23 cellular contexts compared by ENCODE assay signal in genomic region chr12:93704122-93704521, GRCh38. TPM values are rescaled to one million over a fixed set of nuclear protein-coding genes. Genes with fewer than 3 reads are reported as not detected.
DNase-seq lines count a peak whose midpoint lies in the region; ATAC-seq, FAIRE-seq and TF ChIP-seq lines count a peak whose summit lies in the region.
"Had no signal": no experiment of that assay in that cellular context is flagged by ENCODE, and none has a peak within 500 bp of the region (broad histone marks: within the 10 kb centered on the region; RNA-seq: fewer than 3 reads in every experiment).

No MANE protein-coding gene starts in this region.

- intact Hi-C loops in activated CD4-positive, alpha-beta T cell treated with anti-CD3 and anti-CD28 coated beads for 36 hours (cut with DNase I, micrococcal nuclease) = no loop called here

- H3K27ac ChIP-seq in astrocyte (ENCODE audit: low read depth, low read length) = no peak overlapping the region
- H3K27ac ChIP-seq in neural progenitor cell = no peak overlapping the region
- H3K27ac ChIP-seq: BLaER1 treated with 17β-estradiol and CSF1 and Interleukin-3, amounts not matched to agents 10 nM and 100 nM; cardiac muscle cell; upper lobe of left lung had no signal

- H3K79me2 ChIP-seq in astrocyte (ENCODE audit: insufficient read depth, low read length) = no peaks in the 10 kb centered on the region
- no peaks in the 10 kb centered on the region for H3K79me2 ChIP-seq in neural progenitor cell (ENCODE audit: low read depth)

- ATAC-seq in activated CD4-positive, alpha-beta T cell treated with anti-CD3 and anti-CD28 coated beads for 36 hours = peak; percentile 79
- peak; percentile 86 for ATAC-seq in GM21529 (IDR thresholded peaks at IDR 0.05; ENCODE audit: unreplicated experiment)
- peak; percentile 58 to 69 for ATAC-seq in stimulated activated naive B cell treated with anti-CD40 and anti-IgM and Interleukin-4, amounts not matched to agents 10 μg/mL and 1 μg/mL and 100 μg/mL, for 72 hours (replicated peaks)
- ATAC-seq: activated naive CD8-positive, alpha-beta T cell treated with anti-CD3 and anti-CD28 coated beads, Interleukin-2, amount 50 U/mL, for 24 hours; activated T-cell treated with anti-CD3 and anti-CD28 coated beads, Interleukin-2, amount 50 U/mL, for 4 hours; naive thymus-derived CD8-positive, alpha-beta T cell had no signal

- H3K9me3 ChIP-seq in astrocyte (ENCODE audit: insufficient read depth, low read depth, low read length) (no peaks in the 10 kb centered on the region), neural progenitor cell (ENCODE audit: low read depth) (no peaks in the 10 kb centered on the region)

- H3K27me3 Mint-ChIP-seq in activated CD4-positive, alpha-beta T cell treated with anti-CD3 and anti-CD28 coated beads for 36 hours = no peaks in the 10 kb centered on the region
- H3K27me3 Mint-ChIP-seq in astrocyte (ENCODE audit: low read depth, unreplicated experiment) (no peaks in the 10 kb centered on the region), neural progenitor cell (ENCODE audit: insufficient read depth, low read depth) (peaks cover 4% of the 10 kb centered on the region), chondrocyte (ENCODE audit: low read depth) (no peaks in the 10 kb centered on the region)
- no peaks in the 10 kb centered on the region for H3K27me3 Mint-ChIP-seq in stimulated activated naive B cell treated with anti-CD40 and anti-IgM and Interleukin-4, amounts not matched to agents 10 μg/mL and 1 μg/mL and 100 μg/mL, for 72 hours
- H3K27me3 Mint-ChIP-seq: activated CD4-positive, alpha-beta memory T cell treated with anti-CD3 and anti-CD28 coated beads, Interleukin-2, amount 10 ng/mL, durations not matched to agents 7 days and 5 days; activated naive CD8-positive, alpha-beta T cell treated with anti-CD3 and anti-CD28 coated beads, Interleukin-2, amount 50 U/mL, for 24 hours; naive thymus-derived CD8-positive, alpha-beta T cell had no signal

- peaks cover 7% of the 10 kb centered on the region for H3K36me3 Mint-ChIP-seq in activated CD4-positive, alpha-beta T cell treated with anti-CD3 and anti-CD28 coated beads for 36 hours (ENCODE audit: low read depth)
- H3K36me3 Mint-ChIP-seq in astrocyte (ENCODE audit: low read depth, unreplicated experiment) (no peaks in the 10 kb centered on the region), neural progenitor cell (no peaks in the 10 kb centered on the region), chondrocyte (ENCODE audit: low read depth) (no peaks in the 10 kb centered on the region)
- H3K36me3 Mint-ChIP-seq in stimulated activated naive B cell treated with anti-CD40 and anti-IgM and Interleukin-4, amounts not matched to agents 10 μg/mL and 1 μg/mL and 100 μg/mL, for 72 hours = peaks cover 0 to 6% of the 10 kb centered on the region in 2 donors

- H2AFZ ChIP-seq in astrocyte (ENCODE audit: low read depth, low read length) (no peak overlapping the region), neural progenitor cell (replicated peaks) (no peak overlapping the region)

- no peak for DNase-seq in activated CD4-positive, alpha-beta T cell treated with anti-CD3 and anti-CD28 coated beads for 36 hours
- DNase-seq in activated CD4-positive, alpha-beta T cell treated with anti-CD3 and anti-CD28 coated beads for 4 hours = no peak
- DNase-seq in astrocyte (ENCODE audit: low read depth) (no peak), neural progenitor cell (ENCODE audit: low spot score) (no peak), chondrocyte (ENCODE audit: low spot score) (no peak), HUDEP-2 (lab: John Stamatoyannopoulos, UW; ENCODE audit: unreplicated experiment in 76 of 76) (no peak)
- DNase-seq in stimulated activated naive B cell treated with anti-CD40 and anti-IgM and Interleukin-4, amounts not matched to agents 10 μg/mL and 1 μg/mL and 100 μg/mL, for 72 hours = no peak
- DNase-seq: 8988T; activated CD4-positive, alpha-beta memory T cell treated with anti-CD3 and anti-CD28 coated beads, Interleukin-2, amount 10 ng/mL, durations not matched to agents 7 days and 5 days; activated naive CD8-positive, alpha-beta T cell treated with anti-CD3 and anti-CD28 coated beads, Interleukin-2, amount 50 U/mL, for 24 hours; activated T-cell treated with anti-CD3 and anti-CD28 coated beads, Interleukin-2, amount 50 U/mL, for 4 hours; DMS79; heart right ventricle; mammary epithelial cell; MG63; naive thymus-derived CD8-positive, alpha-beta T cell; NCI-H1694; NCI-H446; upper lobe of left lung had no signal

- POLR2A ChIA-PET in activated CD4-positive, alpha-beta T cell treated with anti-CD3 and anti-CD28 coated beads for 36 hours (lab: Charles Lee) = no interaction called here

- CTCF ChIA-PET in activated CD4-positive, alpha-beta T cell treated with anti-CD3 and anti-CD28 coated beads for 36 hours (lab: Charles Lee) = interaction anchor here (1.2 to 1.4 kb wide), 2 partner anchors 24 to 396 kb away, joined by 3 to 4 read pairs; no protein-coding TSS in a partner anchor

- H3K36me3 ChIP-seq in astrocyte (ENCODE audit: insufficient read depth, low read length) (no peaks in the 10 kb centered on the region), neural progenitor cell (no peaks in the 10 kb centered on the region)
- H3K36me3 ChIP-seq: BLaER1 treated with 17β-estradiol and CSF1 and Interleukin-3, amounts not matched to agents 10 nM and 100 nM; cardiac muscle cell; heart right ventricle; MG63; upper lobe of left lung had no signal

- peaks cover 42% of the 10 kb centered on the region for H3K4me1 Mint-ChIP-seq in activated CD4-positive, alpha-beta T cell treated with anti-CD3 and anti-CD28 coated beads for 36 hours
- H3K4me1 Mint-ChIP-seq in astrocyte (ENCODE audit: low read depth, unreplicated experiment) (peaks cover 23% of the 10 kb centered on the region), neural progenitor cell (peaks cover 7% of the 10 kb centered on the region), chondrocyte (ENCODE audit: low read depth) (peaks cover 31% of the 10 kb centered on the region)
- peaks cover 21 to 39% of the 10 kb centered on the region in 2 donors for H3K4me1 Mint-ChIP-seq in stimulated activated naive B cell treated with anti-CD40 and anti-IgM and Interleukin-4, amounts not matched to agents 10 μg/mL and 1 μg/mL and 100 μg/mL, for 72 hours

- H3K27ac Mint-ChIP-seq in activated CD4-positive, alpha-beta T cell treated with anti-CD3 and anti-CD28 coated beads for 36 hours = no peak overlapping the region
- H3K27ac Mint-ChIP-seq in astrocyte (ENCODE audit: unreplicated experiment) (no peak overlapping the region), neural progenitor cell (no peak overlapping the region), chondrocyte (ENCODE audit: unreplicated experiment) (no peak overlapping the region)
- H3K27ac Mint-ChIP-seq in stimulated activated naive B cell treated with anti-CD40 and anti-IgM and Interleukin-4, amounts not matched to agents 10 μg/mL and 1 μg/mL and 100 μg/mL, for 72 hours = no peak overlapping the region
- H3K27ac Mint-ChIP-seq: activated CD4-positive, alpha-beta memory T cell treated with anti-CD3 and anti-CD28 coated beads, Interleukin-2, amount 10 ng/mL, durations not matched to agents 7 days and 5 days; activated naive CD8-positive, alpha-beta T cell treated with anti-CD3 and anti-CD28 coated beads, Interleukin-2, amount 50 U/mL, for 24 hours; naive thymus-derived CD8-positive, alpha-beta T cell had no signal

- H3K27me3 ChIP-seq in astrocyte (ENCODE audit: insufficient read depth, low read length) = no peaks in the 10 kb centered on the region
- H3K27me3 ChIP-seq in neural progenitor cell = no peaks in the 10 kb centered on the region
- H3K27me3 ChIP-seq: BLaER1 treated with 17β-estradiol and CSF1 and Interleukin-3, amounts not matched to agents 10 nM and 100 nM; cardiac muscle cell; heart right ventricle; MG63; upper lobe of left lung had no signal

- H3K4me2 ChIP-seq in astrocyte (ENCODE audit: low read length) = no peak overlapping the region
- no peak overlapping the region for H3K4me2 ChIP-seq in neural progenitor cell
- H3K4me2 ChIP-seq: BLaER1 treated with 17β-estradiol and CSF1 and Interleukin-3, amounts not matched to agents 10 nM and 100 nM had no signal

- no peaks in the 10 kb centered on the region for H4K20me1 ChIP-seq in astrocyte (ENCODE audit: insufficient read depth, low read length)
- H4K20me1 ChIP-seq in neural progenitor cell (ENCODE audit: low read depth) = no peaks in the 10 kb centered on the region
- H4K20me1 ChIP-seq: BLaER1 treated with 17β-estradiol and CSF1 and Interleukin-3, amounts not matched to agents 10 nM and 100 nM had no signal

- H3K9me3 Mint-ChIP-seq in activated CD4-positive, alpha-beta T cell treated with anti-CD3 and anti-CD28 coated beads for 36 hours (ENCODE audit: low read depth) = peaks cover 11% of the 10 kb centered on the region
- H3K9me3 Mint-ChIP-seq in astrocyte (ENCODE audit: unreplicated experiment) (no peaks in the 10 kb centered on the region), neural progenitor cell (peaks cover 3% of the 10 kb centered on the region), chondrocyte (ENCODE audit: low read depth) (peaks cover 5% of the 10 kb centered on the region)
- H3K9me3 Mint-ChIP-seq in stimulated activated naive B cell treated with anti-CD40 and anti-IgM and Interleukin-4, amounts not matched to agents 10 μg/mL and 1 μg/mL and 100 μg/mL, for 72 hours = peaks cover 0 to 2% of the 10 kb centered on the region in 2 donors
- H3K9me3 Mint-ChIP-seq: activated T-cell treated with anti-CD3 and anti-CD28 coated beads, Interleukin-2, amount 50 U/mL, for 4 hours had no signal

- H3K4me3 ChIP-seq in astrocyte (ENCODE audit: insufficient read depth, low read depth, low read length) (no peak overlapping the region), neural progenitor cell (no peak overlapping the region)
- H3K4me3 ChIP-seq: BLaER1 treated with 17β-estradiol and CSF1 and Interleukin-3, amounts not matched to agents 10 nM and 100 nM; cardiac muscle cell; heart right ventricle; MG63; upper lobe of left lung had no signal

- no peak overlapping the region for H3K4me3 Mint-ChIP-seq in activated CD4-positive, alpha-beta T cell treated with anti-CD3 and anti-CD28 coated beads for 36 hours
- H3K4me3 Mint-ChIP-seq in astrocyte (ENCODE audit: unreplicated experiment) (no peak overlapping the region), neural progenitor cell (no peak overlapping the region), chondrocyte (ENCODE audit: unreplicated experiment) (no peak overlapping the region)
- H3K4me3 Mint-ChIP-seq in stimulated activated naive B cell treated with anti-CD40 and anti-IgM and Interleukin-4, amounts not matched to agents 10 μg/mL and 1 μg/mL and 100 μg/mL, for 72 hours = no peak overlapping the region
- H3K4me3 Mint-ChIP-seq: activated CD4-positive, alpha-beta memory T cell treated with anti-CD3 and anti-CD28 coated beads, Interleukin-2, amount 10 ng/mL, durations not matched to agents 7 days and 5 days; activated naive CD8-positive, alpha-beta T cell treated with anti-CD3 and anti-CD28 coated beads, Interleukin-2, amount 50 U/mL, for 24 hours; activated T-cell treated with anti-CD3 and anti-CD28 coated beads, Interleukin-2, amount 50 U/mL, for 4 hours; naive thymus-derived CD8-positive, alpha-beta T cell had no signal

- no peak for TF ChIP-seq CTCF in astrocyte (IDR thresholded peaks at IDR 0.05; ENCODE audit: insufficient read depth, low read depth, low read length)
- TF ChIP-seq CTCF in neural progenitor cell (IDR thresholded peaks at IDR 0.05) = no peak
- TF ChIP-seq CTCF in chondrocyte (IDR thresholded peaks at IDR 0.05) = no peak

- H3K9ac ChIP-seq in astrocyte (ENCODE audit: low read length) (no peak overlapping the region), neural progenitor cell (no peak overlapping the region)
- H3K9ac ChIP-seq: BLaER1 treated with 17β-estradiol and CSF1 and Interleukin-3, amounts not matched to agents 10 nM and 100 nM had no signal

- no peaks in the 10 kb centered on the region for H3F3A ChIP-seq in neural progenitor cell (ENCODE audit: low read depth)

- FAIRE-seq in astrocyte (lab: Jason Lieb, UNC) = peak; percentile 17
- FAIRE-seq: islet of Langerhans had no signal

- H3K4me1 ChIP-seq in astrocyte (ENCODE audit: insufficient read depth, low read length) = peaks cover 46% of the 10 kb centered on the region
- peaks cover 16% of the 10 kb centered on the region for H3K4me1 ChIP-seq in neural progenitor cell
- H3K4me1 ChIP-seq: BLaER1 treated with 17β-estradiol and CSF1 and Interleukin-3, amounts not matched to agents 10 nM and 100 nM had no signal

RNA-seq across cellular contexts. Expression of gene CRADD, which starts 26.9 kb away (rescaled TPM):
- 1 to 10 TPM; 5.7 to 7.8 TPM for total RNA-seq in activated CD4-positive, alpha-beta T cell treated with anti-CD3 and anti-CD28 coated beads for 36 hours
- total RNA-seq in astrocyte (7.6 and 8.8 TPM in 2 replicates), neural progenitor cell (ENCODE audit: low replicate concordance) (13.7 and 41.2 TPM in 2 replicates), chondrocyte (9.1 to 12.6 TPM (median 9.8 TPM) in 3 replicates)
